9 cellular contexts compared by ENCODE assay signal in the genomic region with DNA sequence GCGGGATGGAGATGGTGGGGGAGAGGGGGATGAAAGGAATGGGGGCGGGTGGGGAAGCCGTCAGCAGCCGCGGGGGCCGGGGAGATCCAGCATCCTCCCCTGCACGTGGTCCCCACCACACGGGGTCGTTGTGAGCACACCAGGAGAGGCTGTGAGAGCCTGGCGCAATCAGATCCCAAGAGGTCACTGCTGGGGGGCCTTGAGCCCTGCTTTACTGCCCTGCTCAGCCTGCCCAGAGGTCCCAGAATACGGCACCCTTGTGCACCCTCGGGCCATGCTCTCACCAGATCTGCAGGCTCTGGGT. TPM values are rescaled to one million over a fixed set of nuclear protein-coding genes. Genes with fewer than 3 reads are reported as not detected.
DNase-seq lines count a peak whose midpoint lies in the region; ATAC-seq and TF ChIP-seq lines count a peak whose summit lies in the region.
"Had no signal": no experiment of that assay in that cellular context is flagged by ENCODE, and none has a peak within 500 bp of the region (broad histone marks: within the 10 kb centered on the region; RNA-seq: fewer than 3 reads in every experiment).

No MANE protein-coding gene starts in this region.

- H3K4me3 ChIP-seq in Loucy (ENCODE audit: low read length, poor library complexity, severe bottlenecking) (no peak overlapping the region), mesenchymal stem cell (ENCODE audit: insufficient read depth in 1 of 2, low read depth in 1 of 2, low read length in 2 of 2) (no peak overlapping the region)

- 7% methylated on average over 11 of the region's 12 CpGs for WGBS in mesenchymal stem cell

- H3K36me3 Mint-ChIP-seq in brain: no peaks in the 10 kb centered on the region

- no peaks in the 10 kb centered on the region for H3K36me3 ChIP-seq in Loucy (ENCODE audit: insufficient read depth, low read length)
- peaks cover 4 to 25% of the 10 kb centered on the region in 2 experiments for H3K36me3 ChIP-seq in mesenchymal stem cell (ENCODE audit: control insufficient read depth in 1 of 2, insufficient read depth in 2 of 2, low read depth in 1 of 2, low read length in 2 of 2)

- H4K8ac ChIP-seq in mesenchymal stem cell (ENCODE audit: low read length): no peak overlapping the region

- H3K27ac Mint-ChIP-seq in brain: peak overlapping the region in 4 of 5 experiments; percentile 40 to 78 (median 68)

- no peaks in the 10 kb centered on the region for H4K20me1 ChIP-seq in Loucy (ENCODE audit: insufficient read depth, low read length, poor library complexity, severe bottlenecking)

- no peak overlapping the region for H4K91ac ChIP-seq in mesenchymal stem cell (ENCODE audit: low read length)

- peak; percentile 37; the same call in 1 of the 2 replicates for TF ChIP-seq CTCF in Loucy (conservative IDR thresholded peaks at IDR 0.05; ENCODE audit: low read length)
- TF ChIP-seq CTCF in brain (conservative IDR thresholded peaks at IDR 0.05): peak; percentile 43 to 66

- H2BK120ac ChIP-seq in mesenchymal stem cell (ENCODE audit: low read depth, low read length): no peak overlapping the region

- H3K9me3 ChIP-seq in Loucy (ENCODE audit: insufficient read depth, low read depth, low read length) (no peaks in the 10 kb centered on the region), mesenchymal stem cell (ENCODE audit: control insufficient read depth, low read length) (no peaks in the 10 kb centered on the region)

- DNase-seq in EH (ENCODE audit: low read depth): peak; percentile 39
- DNase-seq in mesenchymal stem cell: peak; percentile 42
- DNase-seq in SIG-M5 (lab: John Stamatoyannopoulos, UW): no peak
- DNase-seq in cortex of kidney (lab: John Stamatoyannopoulos, UW): no peak
- no peak for DNase-seq in DMS153 (lab: John Stamatoyannopoulos, UW)
- DNase-seq: stimulated activated CD4-positive, alpha-beta T cell treated with anti-CD3 and anti-CD28 coated beads, Interleukin-12 subunit alpha, Interleukin-12 subunit beta, amount 100 ng/mL, for 4 hours had no signal

- H3K4me3 Mint-ChIP-seq in brain: peak overlapping the region in 1 of 5 experiments; percentile 68

- H3K18ac ChIP-seq in mesenchymal stem cell (ENCODE audit: low read depth in 1 of 2, low read length in 2 of 2): no peak overlapping the region

- H3F3A ChIP-seq in Loucy (ENCODE audit: low read depth): no peaks in the 10 kb centered on the region

- H3K79me2 ChIP-seq in Loucy (ENCODE audit: insufficient read depth, low read length): no peaks in the 10 kb centered on the region

- H2BK12ac ChIP-seq in mesenchymal stem cell (ENCODE audit: low read length in 2 of 2): no peak overlapping the region

- H3K4ac ChIP-seq in mesenchymal stem cell (ENCODE audit: low read depth in 1 of 2, low read length in 2 of 2): no peak overlapping the region

- H3K9me3 Mint-ChIP-seq in brain: peaks cover 0 to 5% (median 0%) of the 10 kb centered on the region in 5 experiments

- H3K27me3 Mint-ChIP-seq in brain: peaks cover 10% of the 10 kb centered on the region

- H3K27me3 ChIP-seq in Loucy (ENCODE audit: insufficient read depth, low read length, poor library complexity, severe bottlenecking) (no peaks in the 10 kb centered on the region), mesenchymal stem cell (ENCODE audit: control insufficient read depth in 1 of 2, insufficient read depth in 1 of 2, low read length in 2 of 2) (peaks cover 46 to 48% of the 10 kb centered on the region in 2 experiments)

- H3K27ac ChIP-seq in mesenchymal stem cell (ENCODE audit: low read length, poor library complexity, severe bottlenecking): no peak overlapping the region

- no peaks in the 10 kb centered on the region for H3K79me1 ChIP-seq in mesenchymal stem cell (replicated peaks; ENCODE audit: low read length, poor library complexity, severe bottlenecking)

- H2AFZ ChIP-seq in Loucy (ENCODE audit: low read length): no peak overlapping the region
- H2AFZ ChIP-seq in mesenchymal stem cell (ENCODE audit: low read depth, low read length): no peak overlapping the region

- no peak overlapping the region for H2BK15ac ChIP-seq in mesenchymal stem cell (ENCODE audit: low read depth, poor library complexity, severe bottlenecking)

- H3K4me2 ChIP-seq in Loucy (ENCODE audit: low read depth, low read length, poor library complexity, severe bottlenecking) (no peak overlapping the region), mesenchymal stem cell (ENCODE audit: low read length, poor library complexity, severe bottlenecking) (peak overlapping the region; percentile 29)

- H3K23ac ChIP-seq in mesenchymal stem cell (ENCODE audit: low read length in 2 of 2): no peak overlapping the region

- no peaks in the 10 kb centered on the region for H3K9me2 ChIP-seq in Loucy (replicated peaks; ENCODE audit: low read depth, low read length)

- no peak for ATAC-seq in HG03108 (IDR thresholded peaks at IDR 0.05; ENCODE audit: unreplicated experiment)

- H3K4me1 Mint-ChIP-seq in brain: peaks cover 15% of the 10 kb centered on the region

- no peak overlapping the region for H2BK5ac ChIP-seq in mesenchymal stem cell (ENCODE audit: low read depth, low read length, poor library complexity, severe bottlenecking)

- no peak overlapping the region for H2AK5ac ChIP-seq in mesenchymal stem cell (ENCODE audit: low read length, severe bottlenecking)

- H3K9ac ChIP-seq in Loucy (ENCODE audit: low read depth, low read length, poor library complexity, severe bottlenecking) (no peak overlapping the region), mesenchymal stem cell (ENCODE audit: low read length) (no peak overlapping the region)

- H3K14ac ChIP-seq in mesenchymal stem cell (ENCODE audit: low read length in 2 of 2): no peak overlapping the region

- H3K4me1 ChIP-seq in Loucy (ENCODE audit: insufficient read depth, low read length, poor library complexity, severe bottlenecking) (no peaks in the 10 kb centered on the region), mesenchymal stem cell (ENCODE audit: control insufficient read depth, insufficient read depth, low read depth, low read length) (peaks cover 7% of the 10 kb centered on the region)

RNA-seq across cellular contexts. Expression of gene CABP7, which starts 7.4 kb away (rescaled TPM):
- 1.6 TPM for polyA plus RNA-seq in brain (ENCODE audit: insufficient read depth, low read depth, low replicate concordance)
- not detected for polyA plus RNA-seq in mesenchymal stem cell (2013, experiment 1 of 2)
- not detected for polyA plus RNA-seq in mesenchymal stem cell (2013, experiment 2 of 2)

RNA-seq across cellular contexts. Expression of gene ZMAT5, which starts 39.6 kb away (rescaled TPM):
- polyA plus RNA-seq in brain (ENCODE audit: insufficient read depth, low read depth, low replicate concordance): 55.5 TPM
- polyA plus RNA-seq in mesenchymal stem cell (2013, experiment 1 of 2): 30.6 TPM
- 33.0 TPM for polyA plus RNA-seq in mesenchymal stem cell (2013, experiment 2 of 2)

RNA-seq across cellular contexts. Expression of gene UQCR10, which starts 40.0 kb away (rescaled TPM):
- polyA plus RNA-seq in brain (ENCODE audit: insufficient read depth, low read depth, low replicate concordance): 195 TPM
- polyA plus RNA-seq in mesenchymal stem cell (2013, experiment 1 of 2): 145 TPM
- polyA plus RNA-seq in mesenchymal stem cell (2013, experiment 2 of 2): 148 TPM

Comparison
In these comparisons a context has a peak if more than half of its experiments do, and no peak if none do; other contexts are left out.
1. DNase-seq: peak in EH (single experiment) and mesenchymal stem cell (single experiment); none in SIG-M5 (single experiment), cortex of kidney (single experiment) and DMS153 (single experiment).